7 cellular contexts compared by ENCODE assay signal in the genomic region with DNA sequence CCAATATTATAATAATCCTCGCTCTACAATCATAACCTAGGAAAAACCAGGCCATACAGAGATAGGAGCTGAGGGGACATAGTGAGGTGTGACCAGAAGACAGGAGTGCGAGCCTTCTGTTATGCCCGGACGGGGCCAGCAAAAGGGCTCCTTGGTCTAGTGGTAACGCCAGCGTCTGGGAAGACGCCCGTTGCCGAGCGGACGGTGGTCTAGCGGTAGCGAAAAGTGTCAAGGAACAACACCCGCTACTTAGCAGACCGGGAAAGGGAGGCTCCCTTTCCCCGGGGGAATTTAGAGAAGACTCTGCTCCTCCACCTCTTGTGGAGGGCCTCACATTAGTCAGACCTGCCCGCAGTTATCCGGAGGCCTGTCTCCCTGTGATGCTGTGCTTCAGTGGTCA. TPM values are rescaled to one million over a fixed set of nuclear protein-coding genes. Genes with fewer than 3 reads are reported as not detected.
DNase-seq lines count a peak whose midpoint lies in the region; ATAC-seq and TF ChIP-seq lines count a peak whose summit lies in the region.
"Not testable (repeated sequence)": the region's sequence is repeated elsewhere in the genome, so short reads cannot be mapped to it uniquely, and the experiment has no call there.

No MANE protein-coding gene starts in this region.

- TF ChIP-seq CTCF in VCaP (conservative IDR thresholded peaks at IDR 0.05); MCF 10A (IDR thresholded peaks at IDR 0.05; ENCODE audit: unreplicated experiment); foreskin keratinocyte (conservative IDR thresholded peaks at IDR 0.05); nephron progenitor cell (IDR thresholded peaks at IDR 0.05); sigmoid colon (IDR thresholded peaks at IDR 0.05); testis (IDR thresholded peaks at IDR 0.05): not testable (repeated sequence)

- not testable (repeated sequence) for H3K4me1 ChIP-seq in foreskin keratinocyte
- H3K4me1 ChIP-seq in sigmoid colon = peaks cover 0 to 29% (median 23%) of the 10 kb centered on the region in 4 donors
- H3K4me1 ChIP-seq in testis = peaks cover 19% of the 10 kb centered on the region

- peak overlapping the region; percentile 14; the same call in 1 of the 2 replicates for H3K27ac ChIP-seq in VCaP
- H3K27ac ChIP-seq in foreskin keratinocyte, sigmoid colon, testis: not testable (repeated sequence)

- H3K9me3 ChIP-seq in sigmoid colon, testis: not testable (repeated sequence)

- not testable (repeated sequence) for H3K9me3 Mint-ChIP-seq in MCF 10A (ENCODE audit: unreplicated experiment)
- peaks cover 19% of the 10 kb centered on the region for H3K9me3 Mint-ChIP-seq in nephron progenitor cell

- CTCF ChIA-PET in MCF 10A (lab: Yijun Ruan, JAX) = not testable (repeated sequence)

- peak overlapping the region; percentile 66 for H3K27ac Mint-ChIP-seq in MCF 10A (ENCODE audit: low read depth, unreplicated experiment)
- H3K27ac Mint-ChIP-seq in nephron progenitor cell = peak overlapping the region; percentile 92

- TF ChIP-seq POLR2A in sigmoid colon (IDR thresholded peaks at IDR 0.05); testis (IDR thresholded peaks at IDR 0.05): not testable (repeated sequence)

- peak; percentile 56 for ATAC-seq in foreskin keratinocyte
- not testable (repeated sequence) for ATAC-seq in left ventricle myocardium superior

- H3K4me3 Mint-ChIP-seq in MCF 10A (ENCODE audit: unreplicated experiment); nephron progenitor cell: not testable (repeated sequence)

- intact Hi-C loops in MCF 10A (cut with micrococcal nuclease); left ventricle myocardium superior (cut with micrococcal nuclease); sigmoid colon (cut with DNase I); testis (cut with DNase I; ENCODE audit: low total_unique reads): not testable (repeated sequence)

- H3K4me3 ChIP-seq in sigmoid colon, testis: not testable (repeated sequence)

- DNase-seq in MCF 10A (ENCODE audit: unreplicated experiment); foreskin keratinocyte; nephron progenitor cell: not testable (repeated sequence)
- DNase-seq in left ventricle myocardium superior (peak; percentile 17), sigmoid colon (peak; percentile 52), testis (peak; percentile 8)

- H3K27me3 Mint-ChIP-seq in MCF 10A (ENCODE audit: insufficient read depth, unreplicated experiment); nephron progenitor cell (ENCODE audit: low read depth, poor library complexity): not testable (repeated sequence)

- H3K36me3 Mint-ChIP-seq in MCF 10A (ENCODE audit: insufficient read depth, unreplicated experiment) (peaks cover 41% of the 10 kb centered on the region), nephron progenitor cell (ENCODE audit: low read depth) (peaks cover 57% of the 10 kb centered on the region)

- H3K36me3 ChIP-seq in sigmoid colon = peaks cover 0 to 46% (median 25%) of the 10 kb centered on the region in 4 donors
- not testable (repeated sequence) for H3K36me3 ChIP-seq in testis (ENCODE audit: low read depth, missing control alignments)

- POLR2A ChIA-PET in MCF 10A (lab: Yijun Ruan, JAX) = not testable (repeated sequence)

- 97% methylated on average over 18 of the region's 18 CpGs for WGBS in sigmoid colon, 2 donors
- 91 to 94% methylated on average over 18 of the region's 18 CpGs for WGBS in testis, 2 donors

- H3K27me3 ChIP-seq in foreskin keratinocyte, sigmoid colon, testis: not testable (repeated sequence)

- peaks cover 40% of the 10 kb centered on the region for H3K4me1 Mint-ChIP-seq in MCF 10A (ENCODE audit: insufficient read depth, unreplicated experiment)
- peaks cover 57% of the 10 kb centered on the region for H3K4me1 Mint-ChIP-seq in nephron progenitor cell

- not testable (repeated sequence) for TF ChIP-seq EP300 in sigmoid colon (IDR thresholded peaks at IDR 0.05)

- BruUV-seq in MCF 10A (replicated peaks; lab: Mats Ljungman, UMichigan) = not testable (repeated sequence)

RNA-seq across cellular contexts. Expression of gene LSS, which starts 4.9 kb away (rescaled TPM):
- 45.5 and 47.5 TPM in 2 replicates for total RNA-seq in MCF 10A (2022)
- total RNA-seq in foreskin keratinocyte = 152 and 172 TPM in 2 replicates
- 118 and 129 TPM in 2 replicates for polyA plus RNA-seq in foreskin keratinocyte
- total RNA-seq in left ventricle myocardium superior = 58.3 TPM
- 10 to 100 TPM; 47.6 to 63.7 (median 57.0) TPM for total RNA-seq in sigmoid colon
- 10 to 100 TPM; 17.4 to 78.6 (median 27.5) TPM for polyA plus RNA-seq in sigmoid colon
- 100 to 1,000 TPM; 126 to 152 TPM for total RNA-seq in testis
- 35.6 TPM for polyA plus RNA-seq in testis (ENCODE audit: insufficient read depth, low read depth, low replicate concordance)

RNA-seq across cellular contexts. Expression of gene SPATC1L, which starts 39.4 kb away (rescaled TPM):
- 10.5 and 11.3 TPM in 2 replicates for total RNA-seq in MCF 10A (2022)
- 7.8 and 8.9 TPM in 2 replicates for total RNA-seq in foreskin keratinocyte
- 10.4 and 12.6 TPM in 2 replicates for polyA plus RNA-seq in foreskin keratinocyte
- total RNA-seq in left ventricle myocardium superior = 12.0 TPM
- 10 to 100 TPM in 1 of 4 donors, 1 to 10 TPM in 2, under 1 TPM in 1; 0.95 to 18.3 (median 7.1) TPM for total RNA-seq in sigmoid colon
- polyA plus RNA-seq in sigmoid colon = 10 to 100 TPM in 1 of 3 donors, 1 to 10 TPM in 2; 3.2 to 11.0 (median 7.8) TPM
- total RNA-seq in testis = 10 to 100 TPM; 75.6 to 96.1 TPM
- 55.4 TPM for polyA plus RNA-seq in testis (ENCODE audit: insufficient read depth, low read depth, low replicate concordance)
